8 cellular contexts compared by ENCODE assay signal in genomic region chr12:49322708-49323523, GRCh38. TPM values are rescaled to one million over a fixed set of nuclear protein-coding genes. Genes with fewer than 3 reads are reported as not detected.
A peak's percentile ranks its signal among the peaks of the same experiment; 100 is the strongest.
DNase-seq lines count a peak whose midpoint lies in the region; ATAC-seq and TF ChIP-seq lines count a peak whose summit lies in the region.

Gene TROAP, plus strand, starts transcription at chr12:49323255. Its CDS starts 354 bp downstream, at chr12:49323609.

- peak in 1 of 2 donors; percentile 23 for TF ChIP-seq CTCF in right atrium auricular region (IDR thresholded peaks at IDR 0.05)
- no peak for TF ChIP-seq CTCF in psoas muscle (IDR thresholded peaks at IDR 0.05)
- TF ChIP-seq CTCF in uterus (IDR thresholded peaks at IDR 0.05), result no peak

- H3K9me3 ChIP-seq in T-helper 17 cell (ENCODE audit: control insufficient read depth, low read length, poor library complexity, severe bottlenecking), result no peaks in the 10 kb centered on the region
- no peaks in the 10 kb centered on the region for H3K9me3 ChIP-seq in right atrium auricular region
- H3K9me3 ChIP-seq in psoas muscle, result no peaks in the 10 kb centered on the region
- no peaks in the 10 kb centered on the region for H3K9me3 ChIP-seq in uterus

- H3K4me1 Mint-ChIP-seq in T-helper 17 cell, result peaks cover 18% of the 10 kb centered on the region

- H3K36me3 ChIP-seq in right atrium auricular region (no peaks in the 10 kb centered on the region), psoas muscle (ENCODE audit: insufficient read depth in 1 of 2, low read depth in 1 of 2) (no peaks in the 10 kb centered on the region), uterus (no peaks in the 10 kb centered on the region)

- no peaks in the 10 kb centered on the region for H3K36me3 Mint-ChIP-seq in T-helper 17 cell (ENCODE audit: low read depth)

- peak; percentile 17 to 58 for TF ChIP-seq POLR2A in uterus (IDR thresholded peaks at IDR 0.05)

- ATAC-seq in GM18502 (IDR thresholded peaks at IDR 0.05; ENCODE audit: poor library complexity, unreplicated experiment) (peak; percentile 97), HG02943 (IDR thresholded peaks at IDR 0.05; ENCODE audit: low read depth, unreplicated experiment) (peak; percentile 98), T-helper 17 cell (peak; percentile 98), psoas muscle (peak; percentile 100)

- intact Hi-C loops in psoas muscle (cut with DNase I), result no loop called here
- intact Hi-C loops in uterus (cut with DNase I; ENCODE audit: low total_unique reads), result no loop called here

- peak within 1 kb of the TSS; percentile 85 for H3K27ac Mint-ChIP-seq in T-helper 17 cell

- peaks cover 0 to 14% of the 10 kb centered on the region in 2 donors for H3K4me1 ChIP-seq in right atrium auricular region
- H3K4me1 ChIP-seq in psoas muscle, result peaks cover 6% of the 10 kb centered on the region
- H3K4me1 ChIP-seq in uterus, result peaks cover 0 to 4% of the 10 kb centered on the region in 2 donors

- H3K4me3 ChIP-seq in right atrium auricular region (peak within 1 kb of the TSS; percentile 65 to 69), psoas muscle (peak within 1 kb of the TSS; percentile 71), uterus (peak within 1 kb of the TSS; percentile 46 to 65)

- peak; percentile 97 for DNase-seq in NCI-H187 (lab: John Stamatoyannopoulos, UW)
- DNase-seq in T-helper 17 cell, result peak; percentile 91 to 94 (median 94)
- DNase-seq in amygdala (lab: John Stamatoyannopoulos, UW), result peak; percentile 58 to 99 (median 95)
- DNase-seq in right atrium auricular region (ENCODE audit: low spot score), result peak; percentile 97
- DNase-seq in psoas muscle, result peak; percentile 97 to 99
- DNase-seq in uterus, result peak; percentile 96 to 97

- H3K27ac ChIP-seq in right atrium auricular region (peak within 1 kb of the TSS; percentile 61 to 73), psoas muscle (peak within 1 kb of the TSS; percentile 32), uterus (peak within 1 kb of the TSS; percentile 42 to 60)

- no peaks in the 10 kb centered on the region for H3K27me3 Mint-ChIP-seq in T-helper 17 cell

- 0% methylated on average over 64 to 65 of the region's 65 CpGs for WGBS in psoas muscle, 3 donors

- peak within 1 kb of the TSS; percentile 99 for H3K4me3 Mint-ChIP-seq in T-helper 17 cell

- H3K27me3 ChIP-seq in right atrium auricular region (no peaks in the 10 kb centered on the region), psoas muscle (ENCODE audit: insufficient read depth in 3 of 3, low read length in 2 of 3) (no peaks in the 10 kb centered on the region), uterus (no peaks in the 10 kb centered on the region)

RNA-seq across cellular contexts. Expression of gene TROAP, which starts in this region (rescaled TPM):
- total RNA-seq in T-helper 17 cell (under 1 TPM in 1 of 2 donors, not detected in 1; 0.55 TPM), right atrium auricular region (under 1 TPM in 1 of 2 donors, not detected in 1; 0.48 TPM), psoas muscle (under 1 TPM in 2 of 4 donors, not detected in 2; 0.39 to 0.48 TPM), uterus (10 to 100 TPM in 1 of 4 donors, 1 to 10 TPM in 1, not detected in 2; 1.8 to 10.2 TPM)
- under 1 TPM; 0.07 to 0.36 (median 0.26) TPM for polyA plus RNA-seq in psoas muscle

Comparison
In these comparisons a context has a peak if more than half of its experiments do, and no peak if none do; other contexts are left out.
1. Peak in every context shown above with its lines: DNase-seq, ATAC-seq, H3K4me3 ChIP-seq and H3K27ac ChIP-seq.
2. Peak in DNase-seq and ATAC-seq in T-helper 17 cell; RNA of the gene not detected or under 1 TPM.
3. Peak in DNase-seq, H3K4me3 ChIP-seq and H3K27ac ChIP-seq in right atrium auricular region; RNA of the gene not detected or under 1 TPM.
4. Peak in DNase-seq, ATAC-seq, H3K4me3 ChIP-seq and H3K27ac ChIP-seq in psoas muscle; RNA of the gene not detected or under 1 TPM.